ENCODE assay signal across 1 cellular context in genomic region chr1:155082301-155082940, GRCh38.
A peak's percentile ranks its signal among the peaks of the same experiment; 100 is the strongest.
TF ChIP-seq lines count a peak whose summit lies in the region.

No MANE protein-coding gene starts in this region.

TF ChIP-seq in GM23338, 12 proteins besides CTCF, POLR2A, EP300 and RAD21:
- TF ChIP-seq, protein P1, sequence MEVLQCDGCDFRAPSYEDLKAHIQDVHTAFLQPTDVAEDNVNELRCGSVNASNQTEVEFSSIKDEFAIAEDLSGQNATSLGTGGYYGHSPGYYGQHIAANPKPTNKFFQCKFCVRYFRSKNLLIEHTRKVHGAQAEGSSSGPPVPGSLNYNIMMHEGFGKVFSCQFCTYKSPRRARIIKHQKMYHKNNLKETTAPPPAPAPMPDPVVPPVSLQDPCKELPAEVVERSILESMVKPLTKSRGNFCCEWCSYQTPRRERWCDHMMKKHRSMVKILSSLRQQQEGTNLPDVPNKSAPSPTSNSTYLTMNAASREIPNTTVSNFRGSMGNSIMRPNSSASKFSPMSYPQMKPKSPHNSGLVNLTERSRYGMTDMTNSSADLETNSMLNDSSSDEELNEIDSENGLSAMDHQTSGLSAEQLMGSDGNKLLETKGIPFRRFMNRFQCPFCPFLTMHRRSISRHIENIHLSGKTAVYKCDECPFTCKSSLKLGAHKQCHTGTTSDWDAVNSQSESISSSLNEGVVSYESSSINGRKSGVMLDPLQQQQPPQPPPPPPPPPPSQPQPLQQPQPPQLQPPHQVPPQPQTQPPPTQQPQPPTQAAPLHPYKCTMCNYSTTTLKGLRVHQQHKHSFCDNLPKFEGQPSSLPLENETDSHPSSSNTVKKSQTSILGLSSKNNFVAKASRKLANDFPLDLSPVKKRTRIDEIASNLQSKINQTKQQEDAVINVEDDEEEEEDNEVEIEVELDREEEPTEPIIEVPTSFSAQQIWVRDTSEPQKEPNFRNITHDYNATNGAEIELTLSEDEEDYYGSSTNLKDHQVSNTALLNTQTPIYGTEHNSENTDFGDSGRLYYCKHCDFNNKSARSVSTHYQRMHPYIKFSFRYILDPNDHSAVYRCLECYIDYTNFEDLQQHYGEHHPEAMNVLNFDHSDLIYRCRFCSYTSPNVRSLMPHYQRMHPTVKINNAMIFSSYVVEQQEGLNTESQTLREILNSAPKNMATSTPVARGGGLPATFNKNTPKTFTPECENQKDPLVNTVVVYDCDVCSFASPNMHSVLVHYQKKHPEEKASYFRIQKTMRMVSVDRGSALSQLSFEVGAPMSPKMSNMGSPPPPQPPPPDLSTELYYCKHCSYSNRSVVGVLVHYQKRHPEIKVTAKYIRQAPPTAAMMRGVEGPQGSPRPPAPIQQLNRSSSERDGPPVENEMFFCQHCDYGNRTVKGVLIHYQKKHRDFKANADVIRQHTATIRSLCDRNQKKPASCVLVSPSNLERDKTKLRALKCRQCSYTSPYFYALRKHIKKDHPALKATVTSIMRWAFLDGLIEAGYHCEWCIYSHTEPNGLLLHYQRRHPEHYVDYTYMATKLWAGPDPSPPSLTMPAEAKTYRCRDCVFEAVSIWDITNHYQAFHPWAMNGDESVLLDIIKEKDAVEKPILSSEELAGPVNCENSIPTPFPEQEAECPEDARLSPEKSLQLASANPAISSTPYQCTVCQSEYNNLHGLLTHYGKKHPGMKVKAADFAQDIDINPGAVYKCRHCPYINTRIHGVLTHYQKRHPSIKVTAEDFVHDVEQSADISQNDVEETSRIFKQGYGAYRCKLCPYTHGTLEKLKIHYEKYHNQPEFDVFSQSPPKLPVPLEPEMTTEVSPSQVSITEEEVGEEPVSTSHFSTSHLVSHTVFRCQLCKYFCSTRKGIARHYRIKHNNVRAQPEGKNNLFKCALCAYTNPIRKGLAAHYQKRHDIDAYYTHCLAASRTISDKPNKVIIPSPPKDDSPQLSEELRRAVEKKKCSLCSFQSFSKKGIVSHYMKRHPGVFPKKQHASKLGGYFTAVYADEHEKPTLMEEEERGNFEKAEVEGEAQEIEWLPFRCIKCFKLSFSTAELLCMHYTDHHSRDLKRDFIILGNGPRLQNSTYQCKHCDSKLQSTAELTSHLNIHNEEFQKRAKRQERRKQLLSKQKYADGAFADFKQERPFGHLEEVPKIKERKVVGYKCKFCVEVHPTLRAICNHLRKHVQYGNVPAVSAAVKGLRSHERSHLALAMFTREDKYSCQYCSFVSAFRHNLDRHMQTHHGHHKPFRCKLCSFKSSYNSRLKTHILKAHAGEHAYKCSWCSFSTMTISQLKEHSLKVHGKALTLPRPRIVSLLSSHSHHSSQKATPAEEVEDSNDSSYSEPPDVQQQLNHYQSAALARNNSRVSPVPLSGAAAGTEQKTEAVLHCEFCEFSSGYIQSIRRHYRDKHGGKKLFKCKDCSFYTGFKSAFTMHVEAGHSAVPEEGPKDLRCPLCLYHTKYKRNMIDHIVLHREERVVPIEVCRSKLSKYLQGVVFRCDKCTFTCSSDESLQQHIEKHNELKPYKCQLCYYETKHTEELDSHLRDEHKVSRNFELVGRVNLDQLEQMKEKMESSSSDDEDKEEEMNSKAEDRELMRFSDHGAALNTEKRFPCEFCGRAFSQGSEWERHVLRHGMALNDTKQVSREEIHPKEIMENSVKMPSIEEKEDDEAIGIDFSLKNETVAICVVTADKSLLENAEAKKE (CRISPR knock-in tag; IDR thresholded peaks at IDR 0.05) = no peak
- TF ChIP-seq NANOG (IDR thresholded peaks at IDR 0.05; ENCODE audit: borderline replicate concordance) (no peak), STAT1 (IDR thresholded peaks at IDR 0.05; ENCODE audit: unreplicated experiment) (no peak), JUNB (IDR thresholded peaks at IDR 0.05; ENCODE audit: unreplicated experiment) (no peak), POLR2AphosphoS5 (IDR thresholded peaks at IDR 0.05; ENCODE audit: low read depth) (no peak), ZNF331 (CRISPR knock-in tag; IDR thresholded peaks at IDR 0.05; ENCODE audit: low read depth) (no peak), ZNF114 (CRISPR knock-in tag; IDR thresholded peaks at IDR 0.05) (no peak), CREB1 (CRISPR knock-in tag; IDR thresholded peaks at IDR 0.05; ENCODE audit: low read depth) (no peak), EZH2phosphoT487 (IDR thresholded peaks at IDR 0.05; ENCODE audit: unreplicated experiment) (peak; percentile 86), EZH2 (IDR thresholded peaks at IDR 0.05; ENCODE audit: low read depth, unreplicated experiment) (peak; percentile 94)
- TF ChIP-seq, protein P2, sequence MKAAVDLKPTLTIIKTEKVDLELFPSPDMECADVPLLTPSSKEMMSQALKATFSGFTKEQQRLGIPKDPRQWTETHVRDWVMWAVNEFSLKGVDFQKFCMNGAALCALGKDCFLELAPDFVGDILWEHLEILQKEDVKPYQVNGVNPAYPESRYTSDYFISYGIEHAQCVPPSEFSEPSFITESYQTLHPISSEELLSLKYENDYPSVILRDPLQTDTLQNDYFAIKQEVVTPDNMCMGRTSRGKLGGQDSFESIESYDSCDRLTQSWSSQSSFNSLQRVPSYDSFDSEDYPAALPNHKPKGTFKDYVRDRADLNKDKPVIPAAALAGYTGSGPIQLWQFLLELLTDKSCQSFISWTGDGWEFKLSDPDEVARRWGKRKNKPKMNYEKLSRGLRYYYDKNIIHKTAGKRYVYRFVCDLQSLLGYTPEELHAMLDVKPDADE (IDR thresholded peaks at IDR 0.05) = no peak
- TF ChIP-seq, protein P3, sequence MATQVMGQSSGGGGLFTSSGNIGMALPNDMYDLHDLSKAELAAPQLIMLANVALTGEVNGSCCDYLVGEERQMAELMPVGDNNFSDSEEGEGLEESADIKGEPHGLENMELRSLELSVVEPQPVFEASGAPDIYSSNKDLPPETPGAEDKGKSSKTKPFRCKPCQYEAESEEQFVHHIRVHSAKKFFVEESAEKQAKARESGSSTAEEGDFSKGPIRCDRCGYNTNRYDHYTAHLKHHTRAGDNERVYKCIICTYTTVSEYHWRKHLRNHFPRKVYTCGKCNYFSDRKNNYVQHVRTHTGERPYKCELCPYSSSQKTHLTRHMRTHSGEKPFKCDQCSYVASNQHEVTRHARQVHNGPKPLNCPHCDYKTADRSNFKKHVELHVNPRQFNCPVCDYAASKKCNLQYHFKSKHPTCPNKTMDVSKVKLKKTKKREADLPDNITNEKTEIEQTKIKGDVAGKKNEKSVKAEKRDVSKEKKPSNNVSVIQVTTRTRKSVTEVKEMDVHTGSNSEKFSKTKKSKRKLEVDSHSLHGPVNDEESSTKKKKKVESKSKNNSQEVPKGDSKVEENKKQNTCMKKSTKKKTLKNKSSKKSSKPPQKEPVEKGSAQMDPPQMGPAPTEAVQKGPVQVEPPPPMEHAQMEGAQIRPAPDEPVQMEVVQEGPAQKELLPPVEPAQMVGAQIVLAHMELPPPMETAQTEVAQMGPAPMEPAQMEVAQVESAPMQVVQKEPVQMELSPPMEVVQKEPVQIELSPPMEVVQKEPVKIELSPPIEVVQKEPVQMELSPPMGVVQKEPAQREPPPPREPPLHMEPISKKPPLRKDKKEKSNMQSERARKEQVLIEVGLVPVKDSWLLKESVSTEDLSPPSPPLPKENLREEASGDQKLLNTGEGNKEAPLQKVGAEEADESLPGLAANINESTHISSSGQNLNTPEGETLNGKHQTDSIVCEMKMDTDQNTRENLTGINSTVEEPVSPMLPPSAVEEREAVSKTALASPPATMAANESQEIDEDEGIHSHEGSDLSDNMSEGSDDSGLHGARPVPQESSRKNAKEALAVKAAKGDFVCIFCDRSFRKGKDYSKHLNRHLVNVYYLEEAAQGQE (IDR thresholded peaks at IDR 0.05; ENCODE audit: unreplicated experiment) = no peak
